In the genomic region with DNA sequence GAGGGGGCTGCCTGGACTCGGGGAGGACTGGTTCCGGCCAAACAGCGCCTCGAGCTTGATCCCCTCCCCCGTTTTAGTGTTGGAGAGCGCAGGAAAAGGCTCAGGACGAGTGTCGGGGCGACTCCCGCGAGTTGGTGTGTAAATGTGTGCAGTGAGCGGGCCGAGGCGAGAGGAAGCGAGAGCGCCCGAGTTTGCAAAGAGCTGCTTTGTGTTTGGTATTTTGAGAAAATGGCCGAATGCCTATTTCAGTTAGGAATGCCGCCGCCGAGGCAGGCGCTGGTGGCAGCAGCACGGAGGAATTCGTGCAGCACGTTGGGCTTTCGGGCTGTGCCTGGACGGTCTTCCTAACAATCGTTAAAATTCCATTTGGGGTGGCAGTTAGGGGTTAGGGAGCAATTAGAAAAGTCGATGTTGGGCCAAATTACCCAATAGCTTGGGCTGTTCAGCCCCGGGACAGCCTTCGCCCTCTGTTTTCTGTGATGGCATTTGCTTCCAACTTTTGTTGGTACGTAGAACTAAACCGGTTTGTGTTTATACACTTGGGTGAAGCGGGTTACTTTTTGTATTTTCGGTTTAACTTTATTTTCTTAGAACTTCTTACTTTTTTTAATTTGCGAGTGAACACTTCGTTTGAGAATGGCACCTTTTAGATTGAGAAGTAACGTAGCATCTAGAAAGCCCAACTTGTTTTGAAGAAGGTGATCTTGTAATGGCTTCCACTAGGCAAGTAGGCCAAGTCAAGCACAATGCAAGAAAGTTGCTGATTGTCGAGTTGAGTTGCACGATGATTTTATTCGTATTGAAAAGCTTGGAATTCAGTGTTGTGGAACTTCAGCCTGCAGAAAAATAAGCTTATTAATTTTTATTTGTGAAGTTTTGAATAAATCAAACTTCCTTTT, we compare ENCODE assay signal across 8 cellular contexts. TPM values are rescaled to one million over a fixed set of nuclear protein-coding genes. Genes with fewer than 3 reads are reported as not detected.
DNase-seq lines count a peak whose midpoint lies in the region; ATAC-seq and TF ChIP-seq lines count a peak whose summit lies in the region.

No MANE protein-coding gene starts in this region.

- peaks cover 8% of the 10 kb centered on the region for H4K20me1 ChIP-seq in osteoblast (ENCODE audit: insufficient read depth, low read length)

- no peak overlapping the region for H3K27ac Mint-ChIP-seq in glutamatergic neuron (ENCODE audit: unreplicated experiment)

- ATAC-seq in GM18868 (IDR thresholded peaks at IDR 0.05; ENCODE audit: unreplicated experiment) (peak; percentile 32), HG03066 (IDR thresholded peaks at IDR 0.05; ENCODE audit: low read depth, unreplicated experiment) (peak; percentile 25)

- H3K9me3 Mint-ChIP-seq in glutamatergic neuron (ENCODE audit: unreplicated experiment): peaks cover 9% of the 10 kb centered on the region

- peak overlapping the region; percentile 93 for H3K4me3 Mint-ChIP-seq in glutamatergic neuron (ENCODE audit: unreplicated experiment)

- H3K4me3 ChIP-seq in BE2C (ENCODE audit: low read depth, low read length) (peak overlapping the region; percentile 58), osteoblast (ENCODE audit: insufficient read depth, low read length) (peak overlapping the region; percentile 78)

- H3K36me3 ChIP-seq in BE2C (no peaks in the 10 kb centered on the region), osteoblast (ENCODE audit: insufficient read depth, low read length) (peaks cover 5% of the 10 kb centered on the region)

- DNase-seq in BE2C: no peak
- peak; percentile 70 for DNase-seq in OCI-M1 (lab: John Stamatoyannopoulos, UW)
- DNase-seq in activated naive CD8-positive, alpha-beta T cell treated with anti-CD3 and anti-CD28 coated beads, Interleukin-2, amount 50 U/mL, for 16 hours (ENCODE audit: low read depth, low spot score): peak; percentile 22
- DNase-seq in glutamatergic neuron: peak; percentile 40
- peak; percentile 96 for DNase-seq in osteoblast (ENCODE audit: insufficient read length, low spot score, missing footprints)
- DNase-seq in NCI-H2081 (lab: John Stamatoyannopoulos, UW): no peak

- peaks cover 2% of the 10 kb centered on the region for H3K4me1 Mint-ChIP-seq in glutamatergic neuron (ENCODE audit: low read depth, unreplicated experiment)

- H3K4me2 ChIP-seq in osteoblast (ENCODE audit: insufficient read depth, low read length): peak overlapping the region; percentile 87

- H3K36me3 Mint-ChIP-seq in glutamatergic neuron (ENCODE audit: unreplicated experiment): no peaks in the 10 kb centered on the region

- peaks cover 50% of the 10 kb centered on the region for H3K79me2 ChIP-seq in osteoblast (ENCODE audit: insufficient read depth, low read length)

- H3K4me1 ChIP-seq in BE2C: no peaks in the 10 kb centered on the region
- H3K4me1 ChIP-seq in osteoblast (ENCODE audit: insufficient read depth, low read length): peaks cover 17% of the 10 kb centered on the region

- H3K27me3 ChIP-seq in BE2C: peaks cover 48% of the 10 kb centered on the region
- H3K27me3 ChIP-seq in osteoblast (ENCODE audit: insufficient read depth, low read length): peaks cover 11% of the 10 kb centered on the region

- no peaks in the 10 kb centered on the region for H3K9me3 ChIP-seq in BE2C
- H3K9me3 ChIP-seq in osteoblast (ENCODE audit: low read depth, low read length): no peaks in the 10 kb centered on the region

- H3K27me3 Mint-ChIP-seq in glutamatergic neuron (ENCODE audit: unreplicated experiment): peaks cover 10% of the 10 kb centered on the region

- peak overlapping the region; percentile 58 for H3K27ac ChIP-seq in osteoblast (ENCODE audit: low read depth, low read length)

- H2AFZ ChIP-seq in osteoblast (ENCODE audit: low read length): peak overlapping the region; percentile 95

- TF ChIP-seq CTCF in BE2C (IDR thresholded peaks at IDR 0.05; ENCODE audit: low read depth, low read length): no peak
- no peak for TF ChIP-seq CTCF in glutamatergic neuron (IDR thresholded peaks at IDR 0.05; ENCODE audit: partially characterized antibody, unreplicated experiment)
- TF ChIP-seq CTCF in osteoblast (IDR thresholded peaks at IDR 0.05; ENCODE audit: extremely low read depth, low read depth, low read length): no peak

RNA-seq across cellular contexts. Expression of gene REST, which starts 1.6 kb away (rescaled TPM):
- 0.06 TPM for polyA plus RNA-seq in BE2C (2012; ENCODE audit: insufficient read depth, insufficient read length, low read depth)
- 1.5 TPM for total RNA-seq in glutamatergic neuron (ENCODE audit: unreplicated experiment)
- 49.2 and 50.7 TPM in 2 replicates for total RNA-seq in osteoblast

Comparison
In these comparisons a context has a peak if more than half of its experiments do, and no peak if none do; other contexts are left out.
1. DNase-seq: peak in OCI-M1 (single experiment), activated naive CD8-positive, alpha-beta T cell treated with anti-CD3 and anti-CD28 coated beads, Interleukin-2, amount 50 U/mL, for 16 hours (single experiment), glutamatergic neuron (single experiment) and osteoblast (single experiment); none in BE2C (single experiment) and NCI-H2081 (0 of 2).
2. RNA of gene REST, which starts 1.6 kb away (total RNA-seq): 49.2 to 50.7 TPM in osteoblast; 1.5 TPM in glutamatergic neuron (single experiment); every median in the first group is over 10 times any median in the second.